1 cellular context compared by ENCODE assay signal in genomic region chr1:32900371-32900955, GRCh38.
A peak's percentile ranks its signal among the peaks of the same experiment; 100 is the strongest.
TF ChIP-seq lines count a peak whose summit lies in the region.

No MANE protein-coding gene starts in this region.

TF ChIP-seq in H1, 55 proteins besides CTCF, POLR2A, EP300 and RAD21:
- TF ChIP-seq ATF2 (IDR thresholded peaks at IDR 0.05; ENCODE audit: low read length) (no peak), PHF8 (conservative IDR thresholded peaks at IDR 0.05; ENCODE audit: low read depth, low read length) (no peak), CREB1 (IDR thresholded peaks at IDR 0.05) (no peak), CEBPB (IDR thresholded peaks at IDR 0.05; ENCODE audit: low read depth, low read length) (no peak), HDAC2 (IDR thresholded peaks at IDR 0.05; ENCODE audit: borderline replicate concordance in 1 of 2, low read depth in 2 of 2, low read length in 2 of 2) (no peak), ASH2L (IDR thresholded peaks at IDR 0.05; ENCODE audit: low read length) (peak; percentile 8)
